ENCODE assay signal across 17 cellular contexts in the genomic region with DNA sequence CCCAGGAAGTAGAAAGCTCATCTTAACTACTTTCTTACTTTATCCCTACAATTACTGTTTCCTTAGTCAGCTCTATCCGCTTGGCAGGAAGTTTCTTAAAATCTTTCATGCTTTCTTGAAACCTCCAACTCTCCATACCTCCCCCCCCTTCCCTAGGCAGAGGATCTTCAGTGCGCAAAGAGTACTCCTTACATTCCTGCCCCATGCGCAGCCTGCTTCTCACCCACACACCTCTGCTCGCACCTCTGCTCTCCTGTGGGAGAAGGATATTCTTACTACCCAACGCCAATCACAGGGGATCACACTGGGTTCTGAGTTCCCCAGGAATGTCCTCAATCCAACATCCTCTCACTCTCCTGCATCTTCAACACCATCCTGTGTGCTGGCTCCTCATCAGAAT. TPM values are rescaled to one million over a fixed set of nuclear protein-coding genes. Genes with fewer than 3 reads are reported as not detected.
A peak's percentile ranks its signal among the peaks of the same experiment; 100 is the strongest.
DNase-seq lines count a peak whose midpoint lies in the region; ATAC-seq and TF ChIP-seq lines count a peak whose summit lies in the region.
"Had no signal": no experiment of that assay in that cellular context is flagged by ENCODE, and none has a peak within 500 bp of the region (broad histone marks: within the 10 kb centered on the region; RNA-seq: fewer than 3 reads in every experiment).

No MANE protein-coding gene starts in this region.

- no peak overlapping the region for H2AK5ac ChIP-seq in IMR-90 (ENCODE audit: low read depth, low read length)

- no peak overlapping the region for H2BK5ac ChIP-seq in IMR-90 (ENCODE audit: low read depth, low read length, poor library complexity, severe bottlenecking)

- POLR2A ChIA-PET in IMR-90 (lab: Charles Lee; ENCODE audit: unreplicated experiment) = no interaction called here
- POLR2A ChIA-PET in T-cell (lab: Charles Lee) = no interaction called here

- no peak overlapping the region for H2BK120ac ChIP-seq in IMR-90 (ENCODE audit: low read depth, low read length)

- no peak overlapping the region for H3K4me3 ChIP-seq in IMR-90 (ENCODE audit: insufficient read depth, low read depth, low read length)
- H3K4me3 ChIP-seq in fibroblast of mammary gland (ENCODE audit: control insufficient read depth, low read depth, low read length) = no peak overlapping the region
- H3K4me3 ChIP-seq: GM23248, MG63 had no signal

- TF ChIP-seq POLR2A in IMR-90 (IDR thresholded peaks at IDR 0.05; ENCODE audit: low read depth, low read length) = no peak

- H3K4me1 Mint-ChIP-seq in activated CD4-positive, alpha-beta T cell treated with anti-CD3 and anti-CD28 coated beads, Interleukin-2, amount 10 ng/mL, durations not matched to agents 24 days and 14 days = peaks cover 52% of the 10 kb centered on the region
- H3K4me1 Mint-ChIP-seq in neural crest cell (peaks cover 22% of the 10 kb centered on the region), T-cell (peaks cover 81 to 86% (median 82%) of the 10 kb centered on the region in 3 donors)

- no peaks in the 10 kb centered on the region for H3K9me3 ChIP-seq in IMR-90 (ENCODE audit: control insufficient read depth, insufficient read depth, low read length)
- H3K9me3 ChIP-seq: MG63 had no signal

- dilution Hi-C loops in IMR-90 (cut with HindIII; ENCODE audit: low sequenced_read_pairs, unreplicated experiment) = no loop called here

- no peak overlapping the region for H4K5ac ChIP-seq in IMR-90 (ENCODE audit: low read depth, low read length)

- H3K27me3 Mint-ChIP-seq in activated CD4-positive, alpha-beta T cell treated with anti-CD3 and anti-CD28 coated beads, Interleukin-2, amount 10 ng/mL, durations not matched to agents 24 days and 14 days = no peaks in the 10 kb centered on the region
- H3K27me3 Mint-ChIP-seq in neural crest cell (ENCODE audit: low read depth) = no peaks in the 10 kb centered on the region
- no peaks in the 10 kb centered on the region for H3K27me3 Mint-ChIP-seq in T-cell

- peak overlapping the region; percentile 46 for H3K27ac Mint-ChIP-seq in activated CD4-positive, alpha-beta T cell treated with anti-CD3 and anti-CD28 coated beads, Interleukin-2, amount 10 ng/mL, durations not matched to agents 24 days and 14 days
- H3K27ac Mint-ChIP-seq in neural crest cell (ENCODE audit: unreplicated experiment) (peak overlapping the region; percentile 90), T-cell (peak overlapping the region in 1 of 2 donors; percentile 1)

- TF ChIP-seq CTCF in IMR-90 (conservative IDR thresholded peaks at IDR 0.05; ENCODE audit: low read depth, low read length) (no peak), fibroblast of mammary gland (conservative IDR thresholded peaks at IDR 0.05; ENCODE audit: control insufficient read depth, insufficient read depth, low read depth, low read length) (no peak), neural crest cell (conservative IDR thresholded peaks at IDR 0.05) (no peak)

- BruUV-seq in IMR-90 (replicated peaks; lab: Mats Ljungman, UMichigan) = no TSS peak

- no peak overlapping the region for H2BK15ac ChIP-seq in IMR-90 (ENCODE audit: low read depth, low read length)

- peaks cover 15% of the 10 kb centered on the region for H3K9me1 ChIP-seq in IMR-90 (ENCODE audit: insufficient read depth, low read length)

- H3K79me1 ChIP-seq in IMR-90 (ENCODE audit: low read depth in 1 of 2, low read length in 2 of 2) = peaks cover 50 to 86% of the 10 kb centered on the region in 2 experiments

- peaks cover 13% of the 10 kb centered on the region for H3K36me3 Mint-ChIP-seq in activated CD4-positive, alpha-beta T cell treated with anti-CD3 and anti-CD28 coated beads, Interleukin-2, amount 10 ng/mL, durations not matched to agents 24 days and 14 days (ENCODE audit: low read depth)
- H3K36me3 Mint-ChIP-seq in neural crest cell (ENCODE audit: low read depth) (no peaks in the 10 kb centered on the region), T-cell (peaks cover 11% of the 10 kb centered on the region)

- H2AK9ac ChIP-seq in IMR-90 (replicated peaks; ENCODE audit: low read depth, low read length, poor library complexity) = no peak overlapping the region

- peaks cover 13% of the 10 kb centered on the region for H3K4me1 ChIP-seq in IMR-90 (ENCODE audit: control insufficient read depth, insufficient read depth, low read length)

- in situ Hi-C loops in IMR-90 (cut with MboI; ENCODE audit: low sequenced_read_pairs) = no loop called here

- no peak for TF ChIP-seq RAD21 in IMR-90 (IDR thresholded peaks at IDR 0.05; ENCODE audit: low read length)

- H3K9ac ChIP-seq in IMR-90 (ENCODE audit: low read depth, low read length) = no peak overlapping the region
- H3K9ac ChIP-seq: GM23248 had no signal

- no peak overlapping the region for H2BK20ac ChIP-seq in IMR-90 (ENCODE audit: low read depth, low read length)

- H3K4ac ChIP-seq in IMR-90 (ENCODE audit: low read depth, low read length) = no peak overlapping the region

- WGBS in IMR-90 (ENCODE audit: extremely low coverage in 2 of 2, insufficient read length in 1 of 2), 2 experiments = 57% methylated on average over 1 of the region's 5 CpGs; no CpG with 5 or more reads in 1 of the 2 experiments

- no peak overlapping the region for H2AFZ ChIP-seq in IMR-90 (replicated peaks; ENCODE audit: low read length, poor library complexity)
- H2AFZ ChIP-seq: GM23248 had no signal

- H4K91ac ChIP-seq in IMR-90 (ENCODE audit: insufficient read depth, low read depth, low read length) = no peak overlapping the region

- no peak overlapping the region for H3K18ac ChIP-seq in IMR-90 (ENCODE audit: low read depth, low read length)

- no peak overlapping the region for H4K8ac ChIP-seq in IMR-90 (ENCODE audit: low read depth in 2 of 2, low read length in 2 of 2)

- H3K27ac ChIP-seq in IMR-90 (ENCODE audit: insufficient read depth, low read length) = no peak overlapping the region
- H3K27ac ChIP-seq: GM23248 had no signal

- no peaks in the 10 kb centered on the region for H3K36me3 ChIP-seq in IMR-90 (ENCODE audit: control insufficient read depth, insufficient read depth, low read length)

- H3K4me2 ChIP-seq in IMR-90 (ENCODE audit: low read depth, low read length) = peak overlapping the region; percentile 31; the same call in 1 of the 2 replicates

- no peaks in the 10 kb centered on the region for H3K27me3 ChIP-seq in IMR-90 (ENCODE audit: control insufficient read depth, insufficient read depth, low read length)
- H3K27me3 ChIP-seq: MG63 had no signal

- CTCF ChIA-PET in IMR-90 (lab: Yijun Ruan, JAX) = interaction anchor here (1.2 kb wide), 1 partner anchor 9 kb away, joined by 4 read pairs; no protein-coding TSS in a partner anchor
- CTCF ChIA-PET in T-cell (lab: Charles Lee) = no interaction called here

- no peak overlapping the region for H3K4me3 Mint-ChIP-seq in activated CD4-positive, alpha-beta T cell treated with anti-CD3 and anti-CD28 coated beads, Interleukin-2, amount 10 ng/mL, durations not matched to agents 24 days and 14 days
- no peak overlapping the region for H3K4me3 Mint-ChIP-seq in neural crest cell
- H3K4me3 Mint-ChIP-seq in T-cell = no peak overlapping the region

- intact Hi-C loops in activated CD4-positive, alpha-beta T cell treated with anti-CD3 and anti-CD28 coated beads, Interleukin-2, amount 10 ng/mL, durations not matched to agents 24 days and 14 days (cut with micrococcal nuclease) = no loop called here
- intact Hi-C loops in IMR-90 (cut with micrococcal nuclease) = loop anchor here (5.0 to 10.0 kb wide), 2 partner anchors 41 to 163 kb away; partner anchors contain the start of gene NDUFA6

- DNase-seq in activated CD4-positive, alpha-beta T cell treated with anti-CD3 and anti-CD28 coated beads, Interleukin-2, amount 10 ng/mL, durations not matched to agents 24 days and 14 days = no peak
- no peak for DNase-seq in activated CD4-positive, alpha-beta T cell treated with anti-CD3 and anti-CD28 coated beads for 1 hour
- DNase-seq in IMR-90 (no peak), fibroblast of mammary gland (ENCODE audit: low read depth) (peak; percentile 16), neural crest cell (ENCODE audit: low read depth, low spot score) (no peak), germinal center (ENCODE audit: low spot score) (no peak), T-cell (no peak), RPMI8226 (no peak)
- DNase-seq: 8988T, DND-41, GF-D8, GM23248, MG63, NCI-H1092 treated with DMSO at 0.1 percent for 48 hours, NCI-H1694 treated with DMSO at 0.1 percent for 48 hours, NCI-H446, PC-3 had no signal

- H3K14ac ChIP-seq in IMR-90 (replicated peaks; ENCODE audit: low read depth, low read length) = no peak overlapping the region

- peaks cover 87% of the 10 kb centered on the region for H4K20me1 ChIP-seq in IMR-90 (ENCODE audit: insufficient read depth, low read length)

- no peak overlapping the region for H3K23ac ChIP-seq in IMR-90 (ENCODE audit: low read depth, low read length)

- no peak for ATAC-seq in IMR-90 (ENCODE audit: low read depth)
- no peak for ATAC-seq in T-cell (replicated peaks in 1 of 4)
- ATAC-seq: PC-3 had no signal

- no peak overlapping the region for H3K56ac ChIP-seq in IMR-90 (ENCODE audit: extremely low read depth, insufficient read depth, low read length)

- no peaks in the 10 kb centered on the region for H3K9me3 Mint-ChIP-seq in activated CD4-positive, alpha-beta T cell treated with anti-CD3 and anti-CD28 coated beads, Interleukin-2, amount 10 ng/mL, durations not matched to agents 24 days and 14 days
- no peaks in the 10 kb centered on the region for H3K9me3 Mint-ChIP-seq in neural crest cell
- no peaks in the 10 kb centered on the region for H3K9me3 Mint-ChIP-seq in T-cell

TF ChIP-seq in IMR-90, 13 proteins besides CTCF, POLR2A, EP300 and RAD21:
- TF ChIP-seq NFE2L2 (IDR thresholded peaks at IDR 0.05; ENCODE audit: low read depth, low read length) (no peak), RFX5 (IDR thresholded peaks at IDR 0.05; ENCODE audit: low read depth, low read length) (no peak), FOS (IDR thresholded peaks at IDR 0.05; ENCODE audit: low read depth, low read length) (no peak), MXI1 (IDR thresholded peaks at IDR 0.05; ENCODE audit: borderline replicate concordance, low read depth, low read length) (no peak), MAFK (IDR thresholded peaks at IDR 0.05; ENCODE audit: low read depth, low read length) (no peak)

RNA-seq across cellular contexts. Expression of gene TCF20, which starts 12.3 kb away (rescaled TPM):
- total RNA-seq in activated CD4-positive, alpha-beta T cell treated with anti-CD3 and anti-CD28 coated beads, Interleukin-2, amount 10 ng/mL, durations not matched to agents 24 days and 14 days = 83.0 and 85.4 TPM in 2 replicates
- total RNA-seq in IMR-90 (2012; rRNA removed) (20.0 and 23.7 TPM in 2 replicates), neural crest cell (65.0 and 67.5 TPM in 2 replicates), T-cell (10 to 100 TPM; 84.2 to 98.8 (median 88.5) TPM)
- polyA plus RNA-seq in IMR-90 (2012; rRNA removed) = 8.9 and 9.5 TPM in 2 replicates
- 5.9 and 6.1 TPM in 2 replicates for polyA plus RNA-seq in IMR-90 (2012; cell fraction: cytosol; rRNA removed)
- 5.2 and 7.9 TPM in 2 replicates for polyA plus RNA-seq in IMR-90 (2012; cell fraction: nucleus; rRNA removed; ENCODE audit: low replicate concordance)
